In the genomic region with DNA sequence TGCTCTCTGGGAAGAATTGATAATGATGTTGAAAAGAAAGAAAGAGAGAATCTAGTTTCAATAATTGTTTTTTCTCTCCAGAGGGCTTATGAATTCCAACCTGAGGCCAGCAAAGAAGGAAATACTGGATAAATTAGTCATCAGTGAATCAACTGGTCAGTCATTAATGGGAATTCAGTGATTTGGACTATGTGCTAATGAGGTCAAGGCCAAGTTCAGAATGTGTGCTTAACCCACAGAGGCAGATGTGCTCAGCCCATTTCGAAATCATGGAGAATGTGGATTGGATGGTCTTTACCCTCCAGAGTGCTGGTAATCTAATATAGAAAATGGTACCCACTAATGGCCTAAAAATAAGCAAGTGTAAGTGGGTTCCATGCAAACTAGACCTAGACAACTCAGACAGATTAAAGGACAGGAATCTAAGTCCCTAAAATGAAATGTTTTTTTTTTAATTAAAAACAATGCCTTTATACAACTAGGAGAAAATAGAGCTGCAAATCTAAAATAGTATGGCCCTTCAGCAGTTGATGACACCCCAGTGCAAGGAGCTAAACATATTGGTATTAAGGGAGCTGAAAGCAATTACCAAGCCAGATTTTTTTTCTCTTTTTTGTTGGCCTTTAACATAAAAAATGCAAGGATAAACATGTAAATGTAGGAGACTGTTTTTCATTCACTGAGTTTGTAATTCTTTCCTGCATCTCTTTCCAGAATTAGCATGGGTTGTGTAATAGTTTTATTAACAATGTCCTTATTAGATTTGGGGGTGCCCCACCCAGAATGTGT, we compare ENCODE assay signal across 13 cellular contexts.
DNase-seq lines count a peak whose midpoint lies in the region; ATAC-seq and TF ChIP-seq lines count a peak whose summit lies in the region.
"Had no signal": no experiment of that assay in that cellular context is flagged by ENCODE, and none has a peak within 500 bp of the region (broad histone marks: within the 10 kb centered on the region; RNA-seq: fewer than 3 reads in every experiment).

No MANE protein-coding gene starts in this region.

- peak overlapping the region; percentile 63 for H2AFZ ChIP-seq in IMR-90 (replicated peaks; ENCODE audit: low read length, poor library complexity)
- peak overlapping the region; percentile 61 for H2AFZ ChIP-seq in mammary epithelial cell (ENCODE audit: low read depth, low read length)
- H2AFZ ChIP-seq: parathyroid adenoma had no signal

- H2BK15ac ChIP-seq in IMR-90 (ENCODE audit: low read depth, low read length), result no peak overlapping the region; the same call in 2 of the 3 replicates

- H3K9me3 ChIP-seq in IMR-90 (ENCODE audit: control insufficient read depth, insufficient read depth, low read length) (no peaks in the 10 kb centered on the region), mammary epithelial cell (replicated peaks; ENCODE audit: insufficient read depth, low read length) (no peaks in the 10 kb centered on the region), HAP-1 (no peaks in the 10 kb centered on the region), ascending aorta (peaks cover 0 to 8% of the 10 kb centered on the region in 2 donors)

- dilution Hi-C loops in IMR-90 (cut with HindIII; ENCODE audit: low sequenced_read_pairs, unreplicated experiment) (no loop called here), mammary epithelial cell (cut with HindIII; ENCODE audit: low sequenced_read_pairs) (no loop called here)

- no peaks in the 10 kb centered on the region for H4K20me1 ChIP-seq in IMR-90 (ENCODE audit: insufficient read depth, low read length)
- H4K20me1 ChIP-seq in mammary epithelial cell (ENCODE audit: insufficient read depth, low read length), result no peaks in the 10 kb centered on the region

- ATAC-seq in IMR-90 (ENCODE audit: low read depth), result peak; percentile 90

- intact Hi-C loops in IMR-90 (cut with micrococcal nuclease), result loop anchor here (1.0 kb wide), 1 partner anchor 20 kb away; no protein-coding TSS in a partner anchor
- intact Hi-C loops in mammary epithelial cell (cut with micrococcal nuclease), result no loop called here
- intact Hi-C loops in ascending aorta (cut with DNase I), result no loop called here

- no peak for TF ChIP-seq RAD21 in IMR-90 (IDR thresholded peaks at IDR 0.05; ENCODE audit: low read length)

- peak overlapping the region; percentile 82; the same call in 1 of the 2 replicates for H4K5ac ChIP-seq in IMR-90 (ENCODE audit: low read depth, low read length)

- TF ChIP-seq POLR2A in IMR-90 (IDR thresholded peaks at IDR 0.05; ENCODE audit: low read depth, low read length), result no peak

- no peaks in the 10 kb centered on the region for H3K79me1 ChIP-seq in IMR-90 (ENCODE audit: low read depth in 1 of 2, low read length in 2 of 2)

- H3K56ac ChIP-seq in IMR-90 (ENCODE audit: extremely low read depth, insufficient read depth, low read length), result peak overlapping the region; percentile 48; the same call in 1 of the 2 replicates

- H3K4me3 ChIP-seq in AG10803 (ENCODE audit: low read length) (no peak overlapping the region), IMR-90 (ENCODE audit: insufficient read depth, low read depth, low read length) (no peak overlapping the region), mammary epithelial cell (replicated peaks in 1 of 3; ENCODE audit: insufficient read depth in 1 of 3, low read depth in 2 of 3, low read length in 3 of 3) (no peak overlapping the region), HAP-1 (no peak overlapping the region), ascending aorta (no peak overlapping the region)

- H3K27me3 ChIP-seq in IMR-90 (ENCODE audit: control insufficient read depth, insufficient read depth, low read length), result no peaks in the 10 kb centered on the region
- no peaks in the 10 kb centered on the region for H3K27me3 ChIP-seq in mammary epithelial cell (ENCODE audit: insufficient read depth, low read length)
- no peaks in the 10 kb centered on the region for H3K27me3 ChIP-seq in HAP-1 (ENCODE audit: low read depth)
- no peaks in the 10 kb centered on the region for H3K27me3 ChIP-seq in ascending aorta

- peak; percentile 96 for DNase-seq in AG10803 (ENCODE audit: low read depth)
- peak; percentile 89 for DNase-seq in IMR-90
- DNase-seq in mammary epithelial cell, result peak; percentile 66
- peak; percentile 94 for DNase-seq in kidney tubule cell (ENCODE audit: low spot score)
- no peak for DNase-seq in HAP-1 (ENCODE audit: low spot score in 2 of 2)
- DNase-seq in NCI-H187 (lab: John Stamatoyannopoulos, UW), result no peak
- no peak for DNase-seq in ascending aorta (ENCODE audit: low spot score in 2 of 2)
- no peak for DNase-seq in activated CD4-positive, alpha-beta T cell treated with anti-CD3 and anti-CD28 coated beads for 48 hours
- DNase-seq: activated CD8-positive, alpha-beta memory T cell treated with anti-CD3 and anti-CD28 coated beads, Interleukin-2, amount 50 U/mL, for 4 hours; C1 segment of cervical spinal cord; GF-D8; mesendoderm had no signal

- no peak overlapping the region for H3K23ac ChIP-seq in IMR-90 (ENCODE audit: low read depth, low read length)

- peak overlapping the region; percentile 92 for H2BK5ac ChIP-seq in IMR-90 (ENCODE audit: low read depth, low read length, poor library complexity, severe bottlenecking)

- H3K27ac ChIP-seq in IMR-90 (ENCODE audit: insufficient read depth, low read length) (peak overlapping the region; percentile 43; the same call in 1 of the 2 replicates), mammary epithelial cell (ENCODE audit: insufficient read depth, low read depth, low read length) (no peak overlapping the region), ascending aorta (no peak overlapping the region)
- H3K27ac ChIP-seq: parathyroid adenoma had no signal

- no TSS peak for BruUV-seq in IMR-90 (replicated peaks; lab: Mats Ljungman, UMichigan)
- no TSS peak for BruUV-seq in mammary epithelial cell (replicated peaks; lab: Mats Ljungman, UMichigan)

- peak overlapping the region; percentile 23 to 89; a peak in 2 of 4 replicates for H4K8ac ChIP-seq in IMR-90 (ENCODE audit: low read depth in 2 of 2, low read length in 2 of 2)

- H3K9me1 ChIP-seq in IMR-90 (ENCODE audit: insufficient read depth, low read length), result no peaks in the 10 kb centered on the region

- H4K91ac ChIP-seq in IMR-90 (ENCODE audit: insufficient read depth, low read depth, low read length), result peak overlapping the region; percentile 75

- H3K36me3 ChIP-seq in IMR-90 (ENCODE audit: control insufficient read depth, insufficient read depth, low read length) (no peaks in the 10 kb centered on the region), mammary epithelial cell (ENCODE audit: insufficient read depth, low read length) (no peaks in the 10 kb centered on the region), HAP-1 (replicated peaks) (no peaks in the 10 kb centered on the region), ascending aorta (no peaks in the 10 kb centered on the region)

- peaks cover 5% of the 10 kb centered on the region; the same call in 1 of the 2 replicates for H3K4me1 ChIP-seq in IMR-90 (ENCODE audit: control insufficient read depth, insufficient read depth, low read length)
- H3K4me1 ChIP-seq in mammary epithelial cell (ENCODE audit: insufficient read depth, low read length), result peaks cover 13% of the 10 kb centered on the region
- no peaks in the 10 kb centered on the region for H3K4me1 ChIP-seq in HAP-1
- H3K4me1 ChIP-seq in ascending aorta, result no peaks in the 10 kb centered on the region
- H3K4me1 ChIP-seq: parathyroid adenoma had no signal

- no CpG with 5 or more reads among the region's 1 CpG for WGBS in IMR-90 (ENCODE audit: extremely low coverage in 2 of 2, insufficient read length in 1 of 2), 2 experiments
- WGBS in mammary epithelial cell (ENCODE audit: low coverage, missing lambda C conversion rate), result 60% methylated on average over 1 of the region's 1 CpG

- in situ Hi-C loops in IMR-90 (cut with MboI; ENCODE audit: low sequenced_read_pairs) (no loop called here), mammary epithelial cell (cut with MboI; ENCODE audit: low sequenced_read_pairs in 2 of 2) (no loop called here), HAP-1 (cut with MboI; ENCODE audit: low sequenced_read_pairs) (no loop called here)

- CTCF ChIA-PET in IMR-90 (lab: Yijun Ruan, JAX) (no interaction called here), mammary epithelial cell (lab: Charles Lee; ENCODE audit: low non-redundant PET) (no interaction called here)

- POLR2A ChIA-PET in IMR-90 (lab: Charles Lee; ENCODE audit: unreplicated experiment), result no interaction called here

- peak overlapping the region; percentile 87 for H2BK120ac ChIP-seq in IMR-90 (ENCODE audit: low read depth, low read length)

- no peaks in the 10 kb centered on the region for H3K79me2 ChIP-seq in mammary epithelial cell (ENCODE audit: insufficient read depth, low read length)
- H3K79me2 ChIP-seq: parathyroid adenoma had no signal

- TF ChIP-seq CTCF in AG10803 (conservative IDR thresholded peaks at IDR 0.05; ENCODE audit: low read length) (no peak), IMR-90 (conservative IDR thresholded peaks at IDR 0.05; ENCODE audit: low read depth, low read length) (no peak), mammary epithelial cell (conservative IDR thresholded peaks at IDR 0.05 in 1 of 2, IDR thresholded peaks at IDR 0.05 in 1 of 2; ENCODE audit: extremely low read depth in 1 of 2, insufficient read depth in 1 of 2, low read depth in 1 of 2, low read length in 2 of 2) (no peak), ascending aorta (IDR thresholded peaks at IDR 0.05) (no peak)

- peak overlapping the region; percentile 71; the same call in 1 of the 2 replicates for H3K4ac ChIP-seq in IMR-90 (ENCODE audit: low read depth, low read length)

- H3K4me2 ChIP-seq in IMR-90 (ENCODE audit: low read depth, low read length) (peak overlapping the region; percentile 86), mammary epithelial cell (ENCODE audit: insufficient read depth, low read depth, low read length) (peak overlapping the region; percentile 7)

- peak overlapping the region; percentile 59; the same call in 1 of the 2 replicates for H2AK5ac ChIP-seq in IMR-90 (ENCODE audit: low read depth, low read length)

- H3K9ac ChIP-seq in IMR-90 (ENCODE audit: low read depth, low read length), result no peak overlapping the region
- H3K9ac ChIP-seq in mammary epithelial cell (ENCODE audit: insufficient read depth, low read length), result no peak overlapping the region
- H3K9ac ChIP-seq: parathyroid adenoma had no signal

- peak overlapping the region; percentile 89 for H2BK20ac ChIP-seq in IMR-90 (ENCODE audit: low read depth, low read length)

- H3K18ac ChIP-seq in IMR-90 (ENCODE audit: low read depth, low read length), result peak overlapping the region; percentile 98

- H3K14ac ChIP-seq in IMR-90 (replicated peaks; ENCODE audit: low read depth, low read length), result peak overlapping the region; percentile 41; the same call in 1 of the 2 replicates

- H2AK9ac ChIP-seq in IMR-90 (replicated peaks; ENCODE audit: low read depth, low read length, poor library complexity), result no peak overlapping the region

TF ChIP-seq in IMR-90, 13 proteins besides CTCF, POLR2A, EP300 and RAD21 (continues in another document):
- TF ChIP-seq MAZ (IDR thresholded peaks at IDR 0.05; ENCODE audit: borderline replicate concordance, low read depth, low read length), result no peak
- peak; percentile 86 for TF ChIP-seq CEBPB (IDR thresholded peaks at IDR 0.05; ENCODE audit: low read depth, low read length)

Comparison
In these comparisons a context has a peak if more than half of its experiments do, and no peak if none do; other contexts are left out.
1. DNase-seq: peak in AG10803 (single experiment), IMR-90 (single experiment), mammary epithelial cell (single experiment) and kidney tubule cell (single experiment); none in HAP-1 (0 of 2), NCI-H187 (0 of 2), ascending aorta (0 of 2) and activated CD4-positive, alpha-beta T cell treated with anti-CD3 and anti-CD28 coated beads for 48 hours (single experiment).